Comparison of ENCODE assay signal across 8 cellular contexts in genomic region chr10:74400186-74400585, GRCh38.
"Had no signal": no experiment of that assay in that cellular context is flagged by ENCODE, and none has a peak within 500 bp of the region (broad histone marks: within the 10 kb centered on the region; RNA-seq: fewer than 3 reads in every experiment).

No MANE protein-coding gene starts in this region.

- ATAC-seq: GM12878 had no signal

- FAIRE-seq: G401.6, GM12878, GM12891, GM12892, GM18507, GM19239 had no signal

- DNase-seq: GDM1, GF-D8 had no signal

- H3K4me3 ChIP-seq: GM12878 had no signal
